ENCODE assay signal across 18 cellular contexts in the genomic region with DNA sequence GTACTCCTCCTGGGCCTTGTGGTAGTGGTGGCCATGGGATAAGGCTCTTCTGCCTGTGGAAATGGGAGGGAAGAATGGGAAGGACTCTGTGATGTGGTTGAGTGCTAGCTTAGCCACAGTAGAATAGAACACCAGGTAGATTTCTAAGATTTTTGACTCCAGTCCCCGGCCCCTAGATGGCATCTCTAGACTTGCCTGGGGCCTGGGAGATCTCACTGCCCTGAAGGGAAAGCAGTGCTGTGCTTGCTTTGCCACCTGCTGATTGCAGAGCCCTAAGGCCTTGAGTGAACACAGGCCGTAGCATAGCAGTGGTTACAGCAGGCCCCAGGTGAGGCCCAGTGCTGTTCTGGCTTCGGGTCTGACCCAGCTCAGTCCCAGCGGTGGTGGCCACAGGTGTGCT.
DNase-seq lines count a peak whose midpoint lies in the region; ATAC-seq, FAIRE-seq and TF ChIP-seq lines count a peak whose summit lies in the region.
"Had no signal": no experiment of that assay in that cellular context is flagged by ENCODE, and none has a peak within 500 bp of the region (broad histone marks: within the 10 kb centered on the region; RNA-seq: fewer than 3 reads in every experiment).

No MANE protein-coding gene starts in this region.

- TF ChIP-seq RAD21 in HepG2 (CRISPR knock-in tag; IDR thresholded peaks at IDR 0.05), result no peak
- TF ChIP-seq RAD21 in H1 (IDR thresholded peaks at IDR 0.05 in 1 of 2, conservative IDR thresholded peaks at IDR 0.05 in 1 of 2; ENCODE audit: low read depth in 2 of 2, low read length in 2 of 2), result peak; percentile 56 to 74

- H3K27me3 ChIP-seq in HepG2 (ENCODE audit: control insufficient read depth in 1 of 2, insufficient read depth in 2 of 2, low read length in 2 of 2) (peaks cover 2 to 11% of the 10 kb centered on the region in 2 experiments; a peak in 2 of 5 replicates), right lobe of liver (no peaks in the 10 kb centered on the region), H1 (replicated peaks in 1 of 4; ENCODE audit: control insufficient read depth in 3 of 4, extremely low read depth in 1 of 4, insufficient read depth in 3 of 4, low read length in 3 of 4) (no peaks in the 10 kb centered on the region), mesendoderm (ENCODE audit: insufficient read depth, low read length, poor library complexity) (no peaks in the 10 kb centered on the region)
- H3K27me3 ChIP-seq: BLaER1 treated with 17β-estradiol and CSF1 and Interleukin-3, amounts not matched to agents 10 nM and 100 nM had no signal

- DNase-seq in HepG2 (ENCODE audit: low spot score), result no peak
- no peak for DNase-seq in right lobe of liver
- DNase-seq in H1 (ENCODE audit: low read depth in 1 of 2, low spot score in 2 of 2), result no peak
- peak; percentile 61 for DNase-seq in mesendoderm
- DNase-seq in activated naive CD8-positive, alpha-beta T cell treated with anti-CD3 and anti-CD28 coated beads for 36 hours, result no peak
- DNase-seq in activated CD4-positive, alpha-beta T cell treated with anti-CD3 and anti-CD28 coated beads for 36 hours, result no peak
- DNase-seq in D341Med (ENCODE audit: low spot score), result no peak
- DNase-seq: 8988T; CD4-positive, CD25-positive, alpha-beta regulatory T cell; DMS153; DMS79 treated with DMSO at 0.1 percent for 48 hours; EL; GDM1 had no signal

- POLR2A ChIA-PET in HepG2 (lab: Yijun Ruan, JAX), result no interaction called here
- POLR2A ChIA-PET in H1 (lab: Charles Lee; ENCODE audit: partially characterized antibody), result no interaction called here
- POLR2A ChIA-PET in activated CD4-positive, alpha-beta T cell treated with anti-CD3 and anti-CD28 coated beads for 36 hours (lab: Charles Lee), result interaction anchor here (0.5 kb wide), 1 partner anchor 121 kb away, joined by 4 read pairs; no protein-coding TSS in a partner anchor

- no peaks in the 10 kb centered on the region for H3K79me1 ChIP-seq in H1 (ENCODE audit: low read depth, low read length)
- no peaks in the 10 kb centered on the region for H3K79me1 ChIP-seq in mesendoderm (ENCODE audit: low read length)

- no peak overlapping the region for H4K91ac ChIP-seq in H1 (replicated peaks; ENCODE audit: insufficient read length, low read length)

- H2BK15ac ChIP-seq in H1 (ENCODE audit: low read length) (no peak overlapping the region), mesendoderm (replicated peaks; ENCODE audit: low read depth) (no peak overlapping the region)

- no peak overlapping the region for H3K18ac ChIP-seq in H1 (ENCODE audit: extremely low read depth, low read length)
- H3K18ac ChIP-seq in mesendoderm (ENCODE audit: low read length), result no peak overlapping the region

- H4K5ac ChIP-seq in H1 (ENCODE audit: insufficient read length, low read depth, low read length) (no peak overlapping the region), mesendoderm (ENCODE audit: low read length) (no peak overlapping the region)

- H3K4me3 Mint-ChIP-seq in activated naive CD8-positive, alpha-beta T cell treated with anti-CD3 and anti-CD28 coated beads for 36 hours, result no peak overlapping the region
- no peak overlapping the region for H3K4me3 Mint-ChIP-seq in activated CD4-positive, alpha-beta T cell treated with anti-CD3 and anti-CD28 coated beads for 36 hours
- H3K4me3 Mint-ChIP-seq: CD4-positive, CD25-positive, alpha-beta regulatory T cell had no signal

- H3K4me3 ChIP-seq in HepG2 (replicated peaks in 1 of 3; ENCODE audit: insufficient read depth in 1 of 3, low read depth in 2 of 3, low read length in 3 of 3) (no peak overlapping the region), right lobe of liver (no peak overlapping the region), H1 (ENCODE audit: extremely low read depth in 1 of 4, insufficient read depth in 2 of 4, low read depth in 3 of 4, low read length in 4 of 4) (no peak overlapping the region), mesendoderm (ENCODE audit: low read length) (no peak overlapping the region)
- H3K4me3 ChIP-seq: BLaER1 treated with 17β-estradiol and CSF1 and Interleukin-3, amounts not matched to agents 10 nM and 100 nM had no signal

- H3K4ac ChIP-seq in H1 (replicated peaks; ENCODE audit: insufficient read length, low read depth, low read length), result no peak overlapping the region
- H3K4ac ChIP-seq in mesendoderm (ENCODE audit: low read depth, low read length), result no peak overlapping the region

- CTCF ChIA-PET in HepG2 (lab: Yijun Ruan, JAX; ENCODE audit: low intra/inter-chr PET ratio, low total read pairs) (no interaction called here), H1 (lab: Charles Lee; ENCODE audit: partially characterized antibody) (interaction anchor here (0.9 to 1.6 kb wide), 7 partner anchors 12 to 414 kb away, joined by 3 to 9 read pairs (median 4); no protein-coding TSS in a partner anchor)
- CTCF ChIA-PET in activated CD4-positive, alpha-beta T cell treated with anti-CD3 and anti-CD28 coated beads for 36 hours (lab: Charles Lee), result no interaction called here

- in situ Hi-C loops in HepG2 (cut with HindIII; ENCODE audit: extremely low pct_ligation_motif_present, low pct_unique_long_range_greater_than_20kb), result no loop called here

- H3K9me3 ChIP-seq in HepG2 (ENCODE audit: low read length), result peaks cover 8% of the 10 kb centered on the region
- no peaks in the 10 kb centered on the region for H3K9me3 ChIP-seq in right lobe of liver
- H3K9me3 ChIP-seq in H1 (ENCODE audit: insufficient read depth in 2 of 2, low read depth in 1 of 2, low read length in 1 of 2), result no peaks in the 10 kb centered on the region

- FAIRE-seq in HepG2 (lab: Jason Lieb, UNC) (no peak), H1 (lab: Jason Lieb, UNC) (no peak)
- FAIRE-seq: D721Med, GM12892, GM19239, H54 had no signal

- TF ChIP-seq EP300 in HepG2 (IDR thresholded peaks at IDR 0.05; ENCODE audit: low read depth in 2 of 2, low read length in 2 of 2), result no peak
- TF ChIP-seq EP300 in HepG2 (CRISPR knock-in tag; IDR thresholded peaks at IDR 0.05; ENCODE audit: borderline replicate concordance), result no peak
- TF ChIP-seq EP300 in H1 (IDR thresholded peaks at IDR 0.05; ENCODE audit: borderline replicate concordance in 1 of 2, low read depth in 2 of 2, low read length in 2 of 2), result no peak

- ATAC-seq in HepG2, result peak; percentile 68
- ATAC-seq in right lobe of liver, result no peak
- ATAC-seq in activated CD4-positive, alpha-beta T cell treated with anti-CD3 and anti-CD28 coated beads for 36 hours, result no peak

- H3K4me2 ChIP-seq in HepG2 (ENCODE audit: low read depth, low read length) (no peak overlapping the region), H1 (ENCODE audit: insufficient read depth in 1 of 2, low read depth in 2 of 2, low read length in 2 of 2) (no peak overlapping the region), mesendoderm (ENCODE audit: low read length) (no peak overlapping the region)
- H3K4me2 ChIP-seq: BLaER1 treated with 17β-estradiol and CSF1 and Interleukin-3, amounts not matched to agents 10 nM and 100 nM had no signal

- H3K9ac ChIP-seq in HepG2 (ENCODE audit: insufficient read depth, low read depth, low read length), result no peak overlapping the region
- H3K9ac ChIP-seq in H1 (replicated peaks in 1 of 4; ENCODE audit: extremely low read depth in 1 of 4, low read depth in 3 of 4, low read length in 3 of 4), result no peak overlapping the region
- H3K9ac ChIP-seq in mesendoderm (ENCODE audit: low read length), result no peak overlapping the region
- H3K9ac ChIP-seq: BLaER1 treated with 17β-estradiol and CSF1 and Interleukin-3, amounts not matched to agents 10 nM and 100 nM had no signal

- H2BK120ac ChIP-seq in H1 (replicated peaks; ENCODE audit: low read depth, low read length), result no peak overlapping the region
- no peak overlapping the region for H2BK120ac ChIP-seq in mesendoderm (ENCODE audit: low read depth, low read length)

- intact Hi-C loops in HepG2 (cut with micrococcal nuclease; ENCODE audit: unreplicated experiment) (no loop called here), right lobe of liver (cut with DNase I) (no loop called here)
- intact Hi-C loops in activated CD4-positive, alpha-beta T cell treated with anti-CD3 and anti-CD28 coated beads for 36 hours (cut with DNase I, micrococcal nuclease), result no loop called here

- H2AFZ ChIP-seq in HepG2 (ENCODE audit: low read length) (no peak overlapping the region), H1 (ENCODE audit: low read length) (no peak overlapping the region)

- H3K27ac ChIP-seq in HepG2 (ENCODE audit: extremely low read length, insufficient read depth, low read length) (no peak overlapping the region), right lobe of liver (no peak overlapping the region), H1 (ENCODE audit: low read depth, low read length) (no peak overlapping the region), mesendoderm (ENCODE audit: low read depth, low read length) (no peak overlapping the region)
- H3K27ac ChIP-seq: BLaER1 treated with 17β-estradiol and CSF1 and Interleukin-3, amounts not matched to agents 10 nM and 100 nM had no signal

- H2AK5ac ChIP-seq in H1 (ENCODE audit: low read depth, low read length) (no peak overlapping the region), mesendoderm (ENCODE audit: low read length) (no peak overlapping the region)

- no peaks in the 10 kb centered on the region for H3K36me3 ChIP-seq in HepG2 (replicated peaks in 1 of 2; ENCODE audit: control insufficient read depth in 1 of 2, insufficient read depth in 2 of 2, low read length in 2 of 2)
- H3K36me3 ChIP-seq in right lobe of liver, result no peaks in the 10 kb centered on the region
- H3K36me3 ChIP-seq in H1 (ENCODE audit: control insufficient read depth in 2 of 4, insufficient read depth in 4 of 4, low read length in 3 of 4), result no peaks in the 10 kb centered on the region
- H3K36me3 ChIP-seq in mesendoderm (ENCODE audit: control insufficient read depth, insufficient read depth, low read length), result no peaks in the 10 kb centered on the region
- H3K36me3 ChIP-seq: BLaER1 treated with 17β-estradiol and CSF1 and Interleukin-3, amounts not matched to agents 10 nM and 100 nM had no signal

- H3K14ac ChIP-seq in H1 (ENCODE audit: insufficient read length), result no peak overlapping the region

- H3K4me1 Mint-ChIP-seq in activated naive CD8-positive, alpha-beta T cell treated with anti-CD3 and anti-CD28 coated beads for 36 hours, result no peaks in the 10 kb centered on the region
- H3K4me1 Mint-ChIP-seq in activated CD4-positive, alpha-beta T cell treated with anti-CD3 and anti-CD28 coated beads for 36 hours, result no peaks in the 10 kb centered on the region
- H3K4me1 Mint-ChIP-seq: CD4-positive, CD25-positive, alpha-beta regulatory T cell had no signal

- no peaks in the 10 kb centered on the region for H3K23me2 ChIP-seq in H1 (ENCODE audit: low read depth, low read length)

- H3K79me2 ChIP-seq in HepG2 (ENCODE audit: insufficient read depth, low read length) (no peaks in the 10 kb centered on the region), H1 (ENCODE audit: control insufficient read depth in 1 of 2, insufficient read depth in 2 of 2, low read length in 2 of 2) (no peaks in the 10 kb centered on the region), mesendoderm (ENCODE audit: control insufficient read depth, insufficient read depth, low read length) (no peaks in the 10 kb centered on the region)

- H3K27ac Mint-ChIP-seq in activated naive CD8-positive, alpha-beta T cell treated with anti-CD3 and anti-CD28 coated beads for 36 hours, result no peak overlapping the region
- H3K27ac Mint-ChIP-seq in activated CD4-positive, alpha-beta T cell treated with anti-CD3 and anti-CD28 coated beads for 36 hours, result no peak overlapping the region
- H3K27ac Mint-ChIP-seq: CD4-positive, CD25-positive, alpha-beta regulatory T cell had no signal

- H2BK5ac ChIP-seq in H1 (ENCODE audit: low read depth, low read length) (0 out of 2 replicates have a peak overlapping the region, but pooled peaks have one; percentile 39), mesendoderm (ENCODE audit: low read length) (no peak overlapping the region)

- TF ChIP-seq CTCF in HepG2 (CRISPR knock-in tag; IDR thresholded peaks at IDR 0.05) (peak; percentile 12; the same call in 1 of the 2 replicates), right lobe of liver (IDR thresholded peaks at IDR 0.05) (no peak), H1 (IDR thresholded peaks at IDR 0.05; ENCODE audit: control extremely low read depth in 1 of 3, insufficient read depth in 1 of 3, low read depth in 1 of 3, low read length in 3 of 3) (peak; percentile 13 to 51 (median 44); a peak in 3 of 4 replicates)

- H4K20me1 ChIP-seq in HepG2 (ENCODE audit: insufficient read depth, low read length), result no peaks in the 10 kb centered on the region
- no peaks in the 10 kb centered on the region for H4K20me1 ChIP-seq in H1 (replicated peaks in 1 of 2; ENCODE audit: control insufficient read depth in 1 of 2, insufficient read depth in 2 of 2, low read length in 2 of 2)
- H4K20me1 ChIP-seq: BLaER1 treated with 17β-estradiol and CSF1 and Interleukin-3, amounts not matched to agents 10 nM and 100 nM had no signal

- WGBS in HepG2 (ENCODE audit: low lambda C conversion rate), result 20% methylated on average over 2 of the region's 4 CpGs
- no CpG with 5 or more reads among the region's 4 CpGs for WGBS in right lobe of liver (ENCODE audit: insufficient coverage, low coverage, low lambda C conversion rate, missing lambda C conversion rate)
- 91% methylated on average over 4 of the region's 4 CpGs; no CpG with 5 or more reads in 1 of the 2 experiments for WGBS in H1 (ENCODE audit: extremely low coverage in 1 of 2, insufficient coverage in 1 of 2, insufficient read length in 1 of 2, insufficient replicate concordance in 2 of 2, low coverage in 1 of 2, low lambda C conversion rate in 2 of 2, missing lambda C conversion rate in 1 of 2), 2 experiments
- no CpG with 5 or more reads among the region's 4 CpGs for WGBS in mesendoderm (ENCODE audit: extremely low coverage, insufficient coverage, low lambda C conversion rate)

- H3K56ac ChIP-seq in H1 (replicated peaks; ENCODE audit: insufficient read length, low read depth, low read length), result no peak overlapping the region
- no peak overlapping the region for H3K56ac ChIP-seq in mesendoderm (ENCODE audit: low read length)

- H3K4me1 ChIP-seq in HepG2 (ENCODE audit: insufficient read depth, low read length), result no peaks in the 10 kb centered on the region
- no peaks in the 10 kb centered on the region for H3K4me1 ChIP-seq in right lobe of liver
- 0 out of 7 replicates have a peak, but pooled peaks cover 0 to 3% (median 0%) of the 10 kb centered on the region in 4 experiments for H3K4me1 ChIP-seq in H1 (replicated peaks in 1 of 4; ENCODE audit: control insufficient read depth in 3 of 4, insufficient read depth in 4 of 4, low read length in 3 of 4)
- no peaks in the 10 kb centered on the region for H3K4me1 ChIP-seq in mesendoderm (ENCODE audit: control insufficient read depth, low read depth, low read length)

- H2BK20ac ChIP-seq in H1 (ENCODE audit: low read length), result no peak overlapping the region

- H3K23ac ChIP-seq in H1 (ENCODE audit: insufficient read length), result no peak overlapping the region
- no peak overlapping the region for H3K23ac ChIP-seq in mesendoderm (ENCODE audit: low read length)

- no peaks in the 10 kb centered on the region for H3K27me3 Mint-ChIP-seq in activated naive CD8-positive, alpha-beta T cell treated with anti-CD3 and anti-CD28 coated beads for 36 hours
- peaks cover 6% of the 10 kb centered on the region for H3K27me3 Mint-ChIP-seq in activated CD4-positive, alpha-beta T cell treated with anti-CD3 and anti-CD28 coated beads for 36 hours

- H3K36me3 Mint-ChIP-seq in activated naive CD8-positive, alpha-beta T cell treated with anti-CD3 and anti-CD28 coated beads for 36 hours, result no peaks in the 10 kb centered on the region
- H3K36me3 Mint-ChIP-seq in activated CD4-positive, alpha-beta T cell treated with anti-CD3 and anti-CD28 coated beads for 36 hours (ENCODE audit: low read depth), result no peaks in the 10 kb centered on the region
- H3K36me3 Mint-ChIP-seq: CD4-positive, CD25-positive, alpha-beta regulatory T cell had no signal

- peak overlapping the region; percentile 46; the same call in 1 of the 2 replicates for H4K8ac ChIP-seq in H1 (ENCODE audit: extremely low read depth, insufficient read depth, low read length)
- no peak overlapping the region for H4K8ac ChIP-seq in mesendoderm (ENCODE audit: low read depth, low read length)

- peaks cover 41% of the 10 kb centered on the region for H3K9me3 Mint-ChIP-seq in activated naive CD8-positive, alpha-beta T cell treated with anti-CD3 and anti-CD28 coated beads for 36 hours
- peaks cover 35% of the 10 kb centered on the region for H3K9me3 Mint-ChIP-seq in activated CD4-positive, alpha-beta T cell treated with anti-CD3 and anti-CD28 coated beads for 36 hours (ENCODE audit: low read depth)

- no peak overlapping the region for H2BK12ac ChIP-seq in H1 (ENCODE audit: low read depth, low read length)

- TF ChIP-seq POLR2A in HepG2 (IDR thresholded peaks at IDR 0.05; ENCODE audit: insufficient read depth in 1 of 2, low read depth in 2 of 2, low read length in 2 of 2) (no peak), right lobe of liver (IDR thresholded peaks at IDR 0.05) (no peak), H1 (IDR thresholded peaks at IDR 0.05; ENCODE audit: control extremely low read depth in 1 of 2, low read depth in 2 of 2, low read length in 2 of 2) (no peak)

- BruUV-seq in HepG2 (replicated peaks; lab: Mats Ljungman, UMichigan), result no TSS peak

Comparison
In these comparisons a context has a peak if more than half of its experiments do, and no peak if none do; other contexts are left out.
1. CTCF ChIP-seq: peak in HepG2 (single experiment) and H1 (3 of 3); none in right lobe of liver (0 of 4).